ENCODE assay signal across 8 cellular contexts in genomic region chr3:59313365-59313764, GRCh38.
DNase-seq lines count a peak whose midpoint lies in the region; ATAC-seq and TF ChIP-seq lines count a peak whose summit lies in the region.

No MANE protein-coding gene starts in this region.

- H3K9me3 ChIP-seq in MM.1S (replicated peaks; ENCODE audit: insufficient read depth, low read length): no peaks in the 10 kb centered on the region

- peaks cover 2% of the 10 kb centered on the region for H3K27me3 Mint-ChIP-seq in glutamatergic neuron (ENCODE audit: unreplicated experiment)

- ATAC-seq in GM21619 (IDR thresholded peaks at IDR 0.05; ENCODE audit: unreplicated experiment) (peak; percentile 88), HG03095 (IDR thresholded peaks at IDR 0.05; ENCODE audit: unreplicated experiment) (no peak)

- H3K27ac ChIP-seq in MM.1S (ENCODE audit: low read length): no peak overlapping the region

- H3K4me2 ChIP-seq in MM.1S (ENCODE audit: low read depth, low read length): no peak overlapping the region

- H3K36me3 ChIP-seq in MM.1S (replicated peaks; ENCODE audit: insufficient read depth, low read length): no peaks in the 10 kb centered on the region

- no peaks in the 10 kb centered on the region for H3K36me3 Mint-ChIP-seq in glutamatergic neuron (ENCODE audit: unreplicated experiment)

- H3K9ac ChIP-seq in MM.1S (ENCODE audit: low read length): no peak overlapping the region

- no peaks in the 10 kb centered on the region for H3K9me2 ChIP-seq in MM.1S (replicated peaks; ENCODE audit: insufficient read depth, low read length)

- no peak overlapping the region; the same call in 1 of the 2 replicates for H2AFZ ChIP-seq in MM.1S (ENCODE audit: low read length)

- H3K4me3 Mint-ChIP-seq in glutamatergic neuron (ENCODE audit: unreplicated experiment): no peak overlapping the region

- no peaks in the 10 kb centered on the region for H3K79me2 ChIP-seq in MM.1S (ENCODE audit: low read length)

- TF ChIP-seq CTCF in MM.1S (IDR thresholded peaks at IDR 0.05; ENCODE audit: low read length): peak; percentile 83
- TF ChIP-seq CTCF in glutamatergic neuron (IDR thresholded peaks at IDR 0.05; ENCODE audit: partially characterized antibody, unreplicated experiment): peak; percentile 53

- peaks cover 4% of the 10 kb centered on the region for H3K4me1 Mint-ChIP-seq in glutamatergic neuron (ENCODE audit: low read depth, unreplicated experiment)

- H3K27me3 ChIP-seq in MM.1S (replicated peaks; ENCODE audit: insufficient read depth, low read length): no peaks in the 10 kb centered on the region

- H3K9me3 Mint-ChIP-seq in glutamatergic neuron (ENCODE audit: unreplicated experiment): no peaks in the 10 kb centered on the region

- H3K4me3 ChIP-seq in MM.1S (ENCODE audit: low read length): no peak overlapping the region

- H3K27ac Mint-ChIP-seq in glutamatergic neuron (ENCODE audit: unreplicated experiment): no peak overlapping the region

- no peaks in the 10 kb centered on the region for H3K4me1 ChIP-seq in MM.1S (ENCODE audit: low read length)

- H4K20me1 ChIP-seq in MM.1S (ENCODE audit: insufficient read depth, low read length): no peaks in the 10 kb centered on the region

- H3F3A ChIP-seq in MM.1S (ENCODE audit: insufficient read depth, low read length): no peaks in the 10 kb centered on the region

- DNase-seq in NCI-H1417 (lab: John Stamatoyannopoulos, UW) (peak in 2 of 3 experiments; percentile 10 to 22), NCI-H1417 treated with DMSO at 0.1 percent for 48 hours (lab: John Stamatoyannopoulos, UW) (no peak), MM.1S (peak; percentile 25), glutamatergic neuron (peak; percentile 81)
- DNase-seq in activated CD8-positive, alpha-beta memory T cell treated with anti-CD3 and anti-CD28 coated beads for 24 hours: peak; percentile 80
- peak; percentile 10 to 52 for DNase-seq in stimulated activated CD4-positive, alpha-beta T cell treated with anti-CD3 and anti-CD28 coated beads, Interleukin-15, amount 100 ng/mL, for 48 hours (ENCODE audit: low read depth in 2 of 2)
